ENCODE assay signal across 41 cellular contexts in genomic region chr6:30159988-30160387, GRCh38. TPM values are rescaled to one million over a fixed set of nuclear protein-coding genes. Genes with fewer than 3 reads are reported as not detected.
"Had no signal": no experiment of that assay in that cellular context is flagged by ENCODE, and none has a peak within 500 bp of the region (broad histone marks: within the 10 kb centered on the region; RNA-seq: fewer than 3 reads in every experiment).

No MANE protein-coding gene starts in this region.

- H3K4me3 Mint-ChIP-seq: activated naive CD4-positive, alpha-beta T cell treated with anti-CD3 and anti-CD28 coated beads for 36 hours; activated naive CD4-positive, alpha-beta T cell treated with anti-CD3 and anti-CD28 coated beads, Interleukin-2, amount 10 ng/mL, durations not matched to agents 7 days and 5 days; activated naive CD4-positive, alpha-beta T cell treated with anti-CD3 and anti-CD28 coated beads, Interleukin-2, amount 50 U/mL, for 24 hours; activated naive CD8-positive, alpha-beta T cell; activated naive CD8-positive, alpha-beta T cell treated with anti-CD3 and anti-CD28 coated beads for 36 hours; activated naive CD8-positive, alpha-beta T cell treated with anti-CD3 and anti-CD28 coated beads, Interleukin-2, amount 10 ng/mL, durations not matched to agents 7 days and 5 days; activated naive CD8-positive, alpha-beta T cell treated with anti-CD3 and anti-CD28 coated beads, Interleukin-2, amount 50 U/mL, for 24 hours; activated T-cell treated with anti-CD3 and anti-CD28 coated beads, Interleukin-2, amount 50 U/mL, for 24 hours; activated T-cell treated with anti-CD3 and anti-CD28 coated beads, Interleukin-2, amount 50 U/mL, for 4 hours; activated T-helper 17 cell treated with anti-CD3 and anti-CD28 coated beads, Interleukin-2, amount 50 U/mL, for 72 hours; brain; central memory CD8-positive, alpha-beta T cell had no signal

- H3K9me3 ChIP-seq: adrenal gland, ascending aorta, body of pancreas, breast epithelium had no signal

- H3K4me1 ChIP-seq: adrenal gland had no signal

- DNase-seq: activated effector memory CD4-positive, alpha-beta T cell treated with anti-CD3 and anti-CD28 coated beads, Interleukin-2, amount 50 U/mL, for 16 hours; activated gamma-delta T cell; activated gamma-delta T cell treated with Interleukin-2 at 50 U/mL for 16 hours; activated naive CD4-positive, alpha-beta T cell; activated naive CD4-positive, alpha-beta T cell treated with anti-CD3 and anti-CD28 coated beads for 36 hours; activated naive CD4-positive, alpha-beta T cell treated with anti-CD3 and anti-CD28 coated beads, Interleukin-2, amount 10 ng/mL, durations not matched to agents 7 days and 5 days; activated naive CD4-positive, alpha-beta T cell treated with anti-CD3 and anti-CD28 coated beads, Interleukin-2, amount 50 U/mL, for 16 hours; activated naive CD4-positive, alpha-beta T cell treated with Interleukin-2 at 50 U/mL for 16 hours; activated naive CD8-positive, alpha-beta T cell treated with anti-CD3 and anti-CD28 coated beads for 36 hours; activated naive CD8-positive, alpha-beta T cell treated with anti-CD3 and anti-CD28 coated beads, Interleukin-2, amount 10 ng/mL, durations not matched to agents 7 days and 5 days; activated naive CD8-positive, alpha-beta T cell treated with anti-CD3 and anti-CD28 coated beads, Interleukin-2, amount 50 U/mL, for 24 hours; activated T-cell treated with anti-CD3 and anti-CD28 coated beads, Interleukin-2, amount 50 U/mL, for 1 hour; activated T-cell treated with anti-CD3 and anti-CD28 coated beads, Interleukin-2, amount 50 U/mL, for 24 hours; activated T-cell treated with anti-CD3 and anti-CD28 coated beads, Interleukin-2, amount 50 U/mL, for 4 hours; activated T-cell treated with anti-CD3 and anti-CD28 coated beads, Interleukin-2, amount 50 U/mL, for 48 hours; activated T-cell treated with anti-CD3 and anti-CD28 coated beads, Interleukin-2, amount 50 U/mL, for 72 hours; adrenal gland; amniotic stem cell; amygdala; anterior cingulate cortex; aorta; body of pancreas; brain microvascular endothelial cell; caudate nucleus; central memory CD4-positive, alpha-beta T cell; cerebellar nuclear complex had no signal

- H3K27me3 ChIP-seq: ascending aorta, body of pancreas, brain microvascular endothelial cell had no signal

- H3K27ac ChIP-seq: adrenal gland, ascending aorta, body of pancreas, brain microvascular endothelial cell, breast epithelium, cardiac muscle cell had no signal

- H3K27ac Mint-ChIP-seq: activated naive CD4-positive, alpha-beta T cell treated with anti-CD3 and anti-CD28 coated beads for 36 hours; activated naive CD4-positive, alpha-beta T cell treated with anti-CD3 and anti-CD28 coated beads, Interleukin-2, amount 50 U/mL, for 24 hours; activated naive CD4-positive, alpha-beta T cell treated with anti-CD3 and anti-CD28 coated beads, Interleukin-2, amount 50 U/mL, for 72 hours; activated naive CD8-positive, alpha-beta T cell; activated naive CD8-positive, alpha-beta T cell treated with anti-CD3 and anti-CD28 coated beads for 36 hours; activated naive CD8-positive, alpha-beta T cell treated with anti-CD3 and anti-CD28 coated beads, Interleukin-2, amount 10 ng/mL, durations not matched to agents 7 days and 5 days; activated naive CD8-positive, alpha-beta T cell treated with anti-CD3 and anti-CD28 coated beads, Interleukin-2, amount 50 U/mL, for 24 hours; activated T-cell treated with anti-CD3 and anti-CD28 coated beads, Interleukin-2, amount 50 U/mL, for 24 hours; activated T-helper 17 cell treated with anti-CD3 and anti-CD28 coated beads, Interleukin-2, amount 50 U/mL, for 72 hours; activated T-helper 2 cell treated with anti-CD3 and anti-CD28 coated beads, Interferon-gamma antibody, Interleukin-2, Interleukin-4, amounts not matched to agents 10 μg/mL and 5 μg/mL and 100 μg/mL, durations not matched to agents 14 hours and 24 hours and 36 hours; brain had no signal

- ATAC-seq: activated naive CD4-positive, alpha-beta T cell treated with anti-CD3 and anti-CD28 coated beads, Interleukin-2, amount 50 U/mL, for 72 hours; activated naive CD8-positive, alpha-beta T cell treated with anti-CD3 and anti-CD28 coated beads, Interleukin-2, amount 50 U/mL, for 24 hours; activated T-cell treated with anti-CD3 and anti-CD28 coated beads, Interleukin-2, amount 50 U/mL, for 4 hours; activated T-cell treated with anti-CD3 and anti-CD28 coated beads, Interleukin-2, amount 50 U/mL, for 72 hours; activated T-helper 17 cell treated with anti-CD3 and anti-CD28 coated beads, Interleukin-2, amount 50 U/mL, for 72 hours; body of pancreas had no signal

- H3K36me3 ChIP-seq: adrenal gland, ascending aorta, brain microvascular endothelial cell, breast epithelium, cardiac muscle cell had no signal

- H3K4me3 ChIP-seq: adrenal gland, ascending aorta, body of pancreas, breast epithelium, cardiac muscle cell had no signal

- H3K36me3 Mint-ChIP-seq: activated naive CD4-positive, alpha-beta T cell treated with anti-CD3 and anti-CD28 coated beads, Interleukin-2, amount 10 ng/mL, durations not matched to agents 7 days and 5 days; activated naive CD4-positive, alpha-beta T cell treated with anti-CD3 and anti-CD28 coated beads, Interleukin-2, amount 50 U/mL, for 24 hours; activated naive CD4-positive, alpha-beta T cell treated with anti-CD3 and anti-CD28 coated beads, Interleukin-2, amount 50 U/mL, for 72 hours; activated naive CD8-positive, alpha-beta T cell; activated naive CD8-positive, alpha-beta T cell treated with anti-CD3 and anti-CD28 coated beads for 36 hours; activated naive CD8-positive, alpha-beta T cell treated with anti-CD3 and anti-CD28 coated beads, Interleukin-2, amount 10 ng/mL, durations not matched to agents 7 days and 5 days; brain had no signal

- H3K9me3 Mint-ChIP-seq: activated naive CD4-positive, alpha-beta T cell treated with anti-CD3 and anti-CD28 coated beads for 36 hours; activated naive CD4-positive, alpha-beta T cell treated with anti-CD3 and anti-CD28 coated beads, Interleukin-2, amount 10 ng/mL, durations not matched to agents 7 days and 5 days; activated naive CD4-positive, alpha-beta T cell treated with anti-CD3 and anti-CD28 coated beads, Interleukin-2, amount 50 U/mL, for 24 hours; activated naive CD4-positive, alpha-beta T cell treated with anti-CD3 and anti-CD28 coated beads, Interleukin-2, amount 50 U/mL, for 72 hours; activated naive CD8-positive, alpha-beta T cell treated with anti-CD3 and anti-CD28 coated beads for 36 hours; activated naive CD8-positive, alpha-beta T cell treated with anti-CD3 and anti-CD28 coated beads, Interleukin-2, amount 10 ng/mL, durations not matched to agents 7 days and 5 days; activated naive CD8-positive, alpha-beta T cell treated with anti-CD3 and anti-CD28 coated beads, Interleukin-2, amount 50 U/mL, for 24 hours; activated T-cell treated with anti-CD3 and anti-CD28 coated beads, Interleukin-2, amount 50 U/mL, for 24 hours; activated T-cell treated with anti-CD3 and anti-CD28 coated beads, Interleukin-2, amount 50 U/mL, for 4 hours; activated T-cell treated with anti-CD3 and anti-CD28 coated beads, Interleukin-2, amount 50 U/mL, for 72 hours; activated T-helper 17 cell treated with anti-CD3 and anti-CD28 coated beads, Interleukin-2, amount 50 U/mL, for 72 hours; activated T-helper 2 cell treated with anti-CD3 and anti-CD28 coated beads, Interferon-gamma antibody, Interleukin-2, Interleukin-4, amounts not matched to agents 10 μg/mL and 5 μg/mL and 100 μg/mL, durations not matched to agents 14 hours and 24 hours and 36 hours; brain; central memory CD8-positive, alpha-beta T cell had no signal

RNA-seq across cellular contexts. Expression of gene TRIM10, which starts 1.0 kb away (rescaled TPM):
- total RNA-seq: activated naive CD8-positive, alpha-beta T cell treated with anti-CD3 and anti-CD28 coated beads for 36 hours; activated naive CD8-positive, alpha-beta T cell treated with anti-CD3 and anti-CD28 coated beads, Interleukin-2, amount 10 ng/mL, durations not matched to agents 7 days and 5 days; activated T-cell treated with anti-CD3 and anti-CD28 coated beads, Interleukin-2, amount 50 U/mL, for 4 hours; activated T-helper 2 cell treated with anti-CD3 and anti-CD28 coated beads, Interferon-gamma antibody, Interleukin-2, Interleukin-4, amounts not matched to agents 10 μg/mL and 5 μg/mL and 100 μg/mL, durations not matched to agents 14 hours and 24 hours and 36 hours; adrenal gland; ascending aorta; astrocyte; body of pancreas; breast epithelium; bronchial epithelial cell; cardiac muscle cell; chondrocyte had no signal

RNA-seq across cellular contexts. Expression of gene TRIM15, which starts 3.4 kb away (rescaled TPM):
- total RNA-seq: activated naive CD8-positive, alpha-beta T cell treated with anti-CD3 and anti-CD28 coated beads, Interleukin-2, amount 10 ng/mL, durations not matched to agents 7 days and 5 days; activated T-helper 17 cell treated with anti-CD3 and anti-CD28 coated beads, Interleukin-2, amount 50 U/mL, for 72 hours; adrenal gland; aorta; ascending aorta; astrocyte; bronchial epithelial cell; cardiac muscle cell; cardiac septum; cerebellum; chondrocyte had no signal

RNA-seq across cellular contexts. Expression of gene TRIM40, which starts 24.0 kb away (rescaled TPM):
- total RNA-seq: activated naive CD4-positive, alpha-beta T cell treated with anti-CD3 and anti-CD28 coated beads for 36 hours; activated naive CD8-positive, alpha-beta T cell treated with anti-CD3 and anti-CD28 coated beads for 36 hours; activated naive CD8-positive, alpha-beta T cell treated with anti-CD3 and anti-CD28 coated beads, Interleukin-2, amount 10 ng/mL, durations not matched to agents 7 days and 5 days; activated T-cell treated with anti-CD3 and anti-CD28 coated beads, Interleukin-2, amount 50 U/mL, for 4 hours; activated T-cell treated with anti-CD3 and anti-CD28 coated beads, Interleukin-2, amount 50 U/mL, for 72 hours; activated T-helper 17 cell treated with anti-CD3 and anti-CD28 coated beads, Interleukin-2, amount 50 U/mL, for 72 hours; activated T-helper 2 cell treated with anti-CD3 and anti-CD28 coated beads, Interferon-gamma antibody, Interleukin-2, Interleukin-4, amounts not matched to agents 10 μg/mL and 5 μg/mL and 100 μg/mL, durations not matched to agents 14 hours and 24 hours and 36 hours; adrenal gland; aorta; ascending aorta; astrocyte; body of pancreas; bronchial epithelial cell; cardiac muscle cell; cardiac septum; cerebellum; chondrocyte had no signal

RNA-seq across cellular contexts. Expression of gene TRIM31, which starts 47.1 kb away (rescaled TPM):
- total RNA-seq: activated naive CD4-positive, alpha-beta T cell treated with anti-CD3 and anti-CD28 coated beads, Interleukin-2, amount 50 U/mL, for 72 hours; activated naive CD8-positive, alpha-beta T cell treated with anti-CD3 and anti-CD28 coated beads for 36 hours; activated naive CD8-positive, alpha-beta T cell treated with anti-CD3 and anti-CD28 coated beads, Interleukin-2, amount 10 ng/mL, durations not matched to agents 7 days and 5 days; activated T-cell treated with anti-CD3 and anti-CD28 coated beads, Interleukin-2, amount 50 U/mL, for 4 hours; activated T-helper 17 cell treated with anti-CD3 and anti-CD28 coated beads, Interleukin-2, amount 50 U/mL, for 72 hours; activated T-helper 2 cell treated with anti-CD3 and anti-CD28 coated beads, Interferon-gamma antibody, Interleukin-2, Interleukin-4, amounts not matched to agents 10 μg/mL and 5 μg/mL and 100 μg/mL, durations not matched to agents 14 hours and 24 hours and 36 hours; aorta; ascending aorta; astrocyte; bronchial epithelial cell; cardiac muscle cell; cardiac septum; cerebellum; chondrocyte had no signal
